In the genomic region with DNA sequence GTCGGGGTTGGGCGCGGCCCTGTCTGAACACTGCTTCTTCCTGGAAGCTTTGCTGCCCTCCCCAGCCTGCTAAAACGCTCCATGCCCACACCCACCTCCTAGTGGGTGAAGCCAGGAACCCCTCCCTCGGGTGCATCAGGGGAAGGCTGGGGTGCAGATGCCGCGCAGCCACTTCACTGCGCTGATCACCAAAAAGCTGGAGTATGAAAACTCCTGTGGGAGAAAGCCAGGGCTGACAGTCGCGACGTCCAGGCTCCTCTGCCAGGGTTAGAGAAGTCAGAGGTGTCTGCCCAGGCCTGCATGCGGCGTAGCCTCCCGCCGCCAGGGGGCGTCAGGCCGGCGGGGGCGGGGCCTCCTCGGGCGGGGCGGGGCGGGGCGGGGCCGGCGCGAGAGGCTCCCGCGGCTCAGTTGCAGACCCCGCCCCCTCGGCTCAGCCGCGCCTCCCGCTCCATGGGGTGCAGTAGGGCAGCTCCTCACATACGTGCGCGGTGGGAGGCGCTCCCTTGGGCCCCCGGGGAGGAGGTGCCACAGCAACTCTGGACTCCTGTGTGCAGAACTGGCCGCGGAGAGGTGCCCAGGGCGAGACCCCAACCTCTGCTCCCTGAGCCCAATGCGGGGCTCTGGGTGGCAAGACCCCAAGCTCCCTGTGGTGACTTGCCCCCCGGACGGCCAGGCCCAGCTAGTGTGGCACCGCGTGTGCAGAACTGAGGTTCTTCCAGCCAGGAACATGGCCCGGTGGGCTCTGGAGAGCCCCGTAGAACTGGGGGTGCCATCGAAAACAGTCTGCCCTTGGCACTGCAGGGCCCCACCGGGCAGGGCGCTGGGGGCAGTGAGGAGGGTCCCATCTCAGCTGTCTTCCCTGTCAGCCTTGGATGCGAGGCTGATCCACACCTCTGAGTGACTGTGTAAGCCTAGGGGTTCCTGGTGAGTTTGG, we compare ENCODE assay signal across 1 cellular context.
TF ChIP-seq lines count a peak whose summit lies in the region.

No MANE protein-coding gene starts in this region.

TF ChIP-seq in K562, 482 proteins besides CTCF, POLR2A, EP300 and RAD21 (continued from another document and continues in another):
- TF ChIP-seq ZBTB12 (CRISPR knock-in tag; IDR thresholded peaks at IDR 0.05) (no peak), ZNF282 (CRISPR knock-in tag; IDR thresholded peaks at IDR 0.05) (no peak), PHB (CRISPR knock-in tag; IDR thresholded peaks at IDR 0.05) (no peak), ZC3H4 (CRISPR knock-in tag; IDR thresholded peaks at IDR 0.05; ENCODE audit: borderline replicate concordance) (no peak), RCOR1 (IDR thresholded peaks at IDR 0.05; ENCODE audit: borderline replicate concordance in 1 of 2, low read depth in 2 of 2, low read length in 2 of 2) (no peak), SMARCA5 (IDR thresholded peaks at IDR 0.05) (peak; percentile 80), RBM14 (IDR thresholded peaks at IDR 0.05; ENCODE audit: borderline replicate concordance, insufficient read depth, low read depth, low read length) (no peak), ADNP (tag; IDR thresholded peaks at IDR 0.05) (no peak), TARDBP (IDR thresholded peaks at IDR 0.05) (no peak), ZBTB26 (CRISPR knock-in tag; IDR thresholded peaks at IDR 0.05) (no peak), MCM5 (IDR thresholded peaks at IDR 0.05; ENCODE audit: low read depth) (no peak), HLTF (IDR thresholded peaks at IDR 0.05) (no peak), HDAC3 (IDR thresholded peaks at IDR 0.05; ENCODE audit: borderline replicate concordance, partially characterized antibody) (no peak), TAF1 (IDR thresholded peaks at IDR 0.05; ENCODE audit: control insufficient read depth, extremely low read depth, insufficient read depth, low read length, severe bottlenecking) (peak; percentile 73), IRF2 (CRISPR knock-in tag; IDR thresholded peaks at IDR 0.05) (no peak), ZSCAN29 (IDR thresholded peaks at IDR 0.05) (no peak), DACH1 (IDR thresholded peaks at IDR 0.05; ENCODE audit: partially characterized antibody) (no peak), SMARCB1 (IDR thresholded peaks at IDR 0.05; ENCODE audit: insufficient read length, low read depth) (no peak), POLR2AphosphoS2 (IDR thresholded peaks at IDR 0.05; ENCODE audit: low read length) (no peak; the same call in 1 of the 2 replicates), ZNF507 (tag; conservative IDR thresholded peaks at IDR 0.05) (no peak), TAF15 (IDR thresholded peaks at IDR 0.05; ENCODE audit: low read depth, low read length) (no peak), HDAC8 (tag; IDR thresholded peaks at IDR 0.05) (no peak), ZBTB8A (IDR thresholded peaks at IDR 0.05; ENCODE audit: partially characterized antibody) (no peak), BRF1 (IDR thresholded peaks at IDR 0.05; ENCODE audit: borderline replicate concordance, extremely low read depth, insufficient read length) (no peak), MAZ (CRISPR knock-in tag; conservative IDR thresholded peaks at IDR 0.05 in 1 of 2, IDR thresholded peaks at IDR 0.05 in 1 of 2) (peak; percentile 47 to 51; a peak in 1 of 4 replicates), CHD2 (IDR thresholded peaks at IDR 0.05; ENCODE audit: low read depth, low read length) (no peak), MTA1 (IDR thresholded peaks at IDR 0.05; ENCODE audit: borderline replicate concordance) (no peak), ZKSCAN1 (IDR thresholded peaks at IDR 0.05; ENCODE audit: low read depth, low read length) (no peak), ZNF184 (CRISPR knock-in tag; IDR thresholded peaks at IDR 0.05) (no peak), ZNF778 (CRISPR knock-in tag; IDR thresholded peaks at IDR 0.05) (no peak), POLR2H (tag; IDR thresholded peaks at IDR 0.05; ENCODE audit: low read depth) (no peak), ZZZ3 (IDR thresholded peaks at IDR 0.05) (no peak), KAT7 (CRISPR knock-in tag; IDR thresholded peaks at IDR 0.05; ENCODE audit: borderline replicate concordance) (no peak), ZNF589 (CRISPR knock-in tag; IDR thresholded peaks at IDR 0.05; ENCODE audit: low read depth) (0 out of 2 replicates have a peak, but pooled peaks have one; percentile 18), SUPT5H (IDR thresholded peaks at IDR 0.05) (peak; percentile 58), ZNF639 (CRISPR knock-in tag; conservative IDR thresholded peaks at IDR 0.05 in 1 of 2, IDR thresholded peaks at IDR 0.05 in 1 of 2) (no peak), ELF1 (tag; IDR thresholded peaks at IDR 0.05) (no peak), ZNF143 (CRISPR knock-in tag; IDR thresholded peaks at IDR 0.05) (no peak), ZFP1 (CRISPR knock-in tag; IDR thresholded peaks at IDR 0.05) (no peak), ZNF384 (IDR thresholded peaks at IDR 0.05; ENCODE audit: low read depth, low read length) (no peak), GABPA (tag; conservative IDR thresholded peaks at IDR 0.05; ENCODE audit: low read depth) (peak; percentile 8; the same call in 1 of the 2 replicates), RFX5 (IDR thresholded peaks at IDR 0.05; ENCODE audit: low read depth, low read length) (no peak), FOXJ2 (tag; IDR thresholded peaks at IDR 0.05) (0 out of 2 replicates have a peak, but pooled peaks have one; percentile 2), GATAD2A (IDR thresholded peaks at IDR 0.05) (no peak), XRCC5 (IDR thresholded peaks at IDR 0.05; ENCODE audit: low read depth, low read length) (no peak), ZNF77 (CRISPR knock-in tag; IDR thresholded peaks at IDR 0.05) (no peak), BACH1 (tag; IDR thresholded peaks at IDR 0.05) (no peak), DDX20 (tag; IDR thresholded peaks at IDR 0.05; ENCODE audit: low read depth) (no peak), PYGO2 (tag; IDR thresholded peaks at IDR 0.05) (no peak), KDM4B (IDR thresholded peaks at IDR 0.05; ENCODE audit: borderline replicate concordance in 2 of 2, low read depth in 1 of 2) (no peak), CREM (IDR thresholded peaks at IDR 0.05; ENCODE audit: low read depth) (peak; percentile 54), GATA2 (CRISPR knock-in tag; IDR thresholded peaks at IDR 0.05) (no peak), NFATC3 (IDR thresholded peaks at IDR 0.05) (no peak), SMAD2 (IDR thresholded peaks at IDR 0.05; ENCODE audit: low read depth, low read length) (no peak), ZNF274 (IDR thresholded peaks at IDR 0.05; ENCODE audit: borderline replicate concordance, low read depth, low read length) (no peak), BRF2 (IDR thresholded peaks at IDR 0.05; ENCODE audit: borderline replicate concordance, insufficient read depth, insufficient read length) (no peak), JUND (IDR thresholded peaks at IDR 0.05; ENCODE audit: borderline replicate concordance, low read depth, low read length) (no peak), JUND (tag; IDR thresholded peaks at IDR 0.05; ENCODE audit: borderline replicate concordance, low read depth, low read length) (no peak)
- TF ChIP-seq, protein P1, sequence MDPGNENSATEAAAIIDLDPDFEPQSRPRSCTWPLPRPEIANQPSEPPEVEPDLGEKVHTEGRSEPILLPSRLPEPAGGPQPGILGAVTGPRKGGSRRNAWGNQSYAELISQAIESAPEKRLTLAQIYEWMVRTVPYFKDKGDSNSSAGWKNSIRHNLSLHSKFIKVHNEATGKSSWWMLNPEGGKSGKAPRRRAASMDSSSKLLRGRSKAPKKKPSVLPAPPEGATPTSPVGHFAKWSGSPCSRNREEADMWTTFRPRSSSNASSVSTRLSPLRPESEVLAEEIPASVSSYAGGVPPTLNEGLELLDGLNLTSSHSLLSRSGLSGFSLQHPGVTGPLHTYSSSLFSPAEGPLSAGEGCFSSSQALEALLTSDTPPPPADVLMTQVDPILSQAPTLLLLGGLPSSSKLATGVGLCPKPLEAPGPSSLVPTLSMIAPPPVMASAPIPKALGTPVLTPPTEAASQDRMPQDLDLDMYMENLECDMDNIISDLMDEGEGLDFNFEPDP (CRISPR knock-in tag; IDR thresholded peaks at IDR 0.05): no peak
- TF ChIP-seq, protein P2, sequence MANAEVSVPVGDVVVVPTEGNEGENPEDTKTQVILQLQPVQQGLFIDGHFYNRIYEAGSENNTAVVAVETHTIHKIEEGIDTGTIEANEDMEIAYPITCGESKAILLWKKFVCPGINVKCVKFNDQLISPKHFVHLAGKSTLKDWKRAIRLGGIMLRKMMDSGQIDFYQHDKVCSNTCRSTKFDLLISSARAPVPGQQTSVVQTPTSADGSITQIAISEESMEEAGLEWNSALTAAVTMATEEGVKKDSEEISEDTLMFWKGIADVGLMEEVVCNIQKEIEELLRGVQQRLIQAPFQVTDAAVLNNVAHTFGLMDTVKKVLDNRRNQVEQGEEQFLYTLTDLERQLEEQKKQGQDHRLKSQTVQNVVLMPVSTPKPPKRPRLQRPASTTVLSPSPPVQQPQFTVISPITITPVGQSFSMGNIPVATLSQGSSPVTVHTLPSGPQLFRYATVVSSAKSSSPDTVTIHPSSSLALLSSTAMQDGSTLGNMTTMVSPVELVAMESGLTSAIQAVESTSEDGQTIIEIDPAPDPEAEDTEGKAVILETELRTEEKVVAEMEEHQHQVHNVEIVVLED (CRISPR knock-in tag; IDR thresholded peaks at IDR 0.05): no peak
- TF ChIP-seq, protein P3, sequence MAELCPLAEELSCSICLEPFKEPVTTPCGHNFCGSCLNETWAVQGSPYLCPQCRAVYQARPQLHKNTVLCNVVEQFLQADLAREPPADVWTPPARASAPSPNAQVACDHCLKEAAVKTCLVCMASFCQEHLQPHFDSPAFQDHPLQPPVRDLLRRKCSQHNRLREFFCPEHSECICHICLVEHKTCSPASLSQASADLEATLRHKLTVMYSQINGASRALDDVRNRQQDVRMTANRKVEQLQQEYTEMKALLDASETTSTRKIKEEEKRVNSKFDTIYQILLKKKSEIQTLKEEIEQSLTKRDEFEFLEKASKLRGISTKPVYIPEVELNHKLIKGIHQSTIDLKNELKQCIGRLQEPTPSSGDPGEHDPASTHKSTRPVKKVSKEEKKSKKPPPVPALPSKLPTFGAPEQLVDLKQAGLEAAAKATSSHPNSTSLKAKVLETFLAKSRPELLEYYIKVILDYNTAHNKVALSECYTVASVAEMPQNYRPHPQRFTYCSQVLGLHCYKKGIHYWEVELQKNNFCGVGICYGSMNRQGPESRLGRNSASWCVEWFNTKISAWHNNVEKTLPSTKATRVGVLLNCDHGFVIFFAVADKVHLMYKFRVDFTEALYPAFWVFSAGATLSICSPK (IDR thresholded peaks at IDR 0.05; ENCODE audit: borderline replicate concordance): no peak
- TF ChIP-seq, protein P4, sequence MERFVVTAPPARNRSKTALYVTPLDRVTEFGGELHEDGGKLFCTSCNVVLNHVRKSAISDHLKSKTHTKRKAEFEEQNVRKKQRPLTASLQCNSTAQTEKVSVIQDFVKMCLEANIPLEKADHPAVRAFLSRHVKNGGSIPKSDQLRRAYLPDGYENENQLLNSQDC (CRISPR knock-in tag; IDR thresholded peaks at IDR 0.05): no peak
- TF ChIP-seq, protein P5, sequence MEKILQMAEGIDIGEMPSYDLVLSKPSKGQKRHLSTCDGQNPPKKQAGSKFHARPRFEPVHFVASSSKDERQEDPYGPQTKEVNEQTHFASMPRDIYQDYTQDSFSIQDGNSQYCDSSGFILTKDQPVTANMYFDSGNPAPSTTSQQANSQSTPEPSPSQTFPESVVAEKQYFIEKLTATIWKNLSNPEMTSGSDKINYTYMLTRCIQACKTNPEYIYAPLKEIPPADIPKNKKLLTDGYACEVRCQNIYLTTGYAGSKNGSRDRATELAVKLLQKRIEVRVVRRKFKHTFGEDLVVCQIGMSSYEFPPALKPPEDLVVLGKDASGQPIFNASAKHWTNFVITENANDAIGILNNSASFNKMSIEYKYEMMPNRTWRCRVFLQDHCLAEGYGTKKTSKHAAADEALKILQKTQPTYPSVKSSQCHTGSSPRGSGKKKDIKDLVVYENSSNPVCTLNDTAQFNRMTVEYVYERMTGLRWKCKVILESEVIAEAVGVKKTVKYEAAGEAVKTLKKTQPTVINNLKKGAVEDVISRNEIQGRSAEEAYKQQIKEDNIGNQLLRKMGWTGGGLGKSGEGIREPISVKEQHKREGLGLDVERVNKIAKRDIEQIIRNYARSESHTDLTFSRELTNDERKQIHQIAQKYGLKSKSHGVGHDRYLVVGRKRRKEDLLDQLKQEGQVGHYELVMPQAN (IDR thresholded peaks at IDR 0.05; ENCODE audit: borderline replicate concordance): no peak
